In genomic region chr6:75491302-75491701, GRCh38 we compare ENCODE assay signal across 24 cellular contexts. TPM values are rescaled to one million over a fixed set of nuclear protein-coding genes. Genes with fewer than 3 reads are reported as not detected.
DNase-seq lines count a peak whose midpoint lies in the region; ATAC-seq and TF ChIP-seq lines count a peak whose summit lies in the region.
"Had no signal": no experiment of that assay in that cellular context is flagged by ENCODE, and none has a peak within 500 bp of the region (broad histone marks: within the 10 kb centered on the region; RNA-seq: fewer than 3 reads in every experiment).

No MANE protein-coding gene starts in this region.

- no peaks in the 10 kb centered on the region for H3K36me3 Mint-ChIP-seq in chondrocyte (ENCODE audit: low read depth)
- no peaks in the 10 kb centered on the region for H3K36me3 Mint-ChIP-seq in nephron progenitor cell (ENCODE audit: low read depth)
- peaks cover 3% of the 10 kb centered on the region for H3K36me3 Mint-ChIP-seq in stimulated activated effector memory CD8-positive, alpha-beta T cell treated with anti-CD3 and anti-CD28 coated beads, Interleukin-12 subunit alpha, Interleukin-12 subunit beta, amount 100 ng/mL, for 72 hours
- H3K36me3 Mint-ChIP-seq: CD8-positive, alpha-beta T cell had no signal

- H3K27me3 Mint-ChIP-seq in chondrocyte (ENCODE audit: low read depth) (no peaks in the 10 kb centered on the region), nephron progenitor cell (ENCODE audit: low read depth, poor library complexity) (no peaks in the 10 kb centered on the region)

- DNase-seq in chondrocyte (ENCODE audit: low spot score): no peak
- no peak for DNase-seq in right atrium auricular region (ENCODE audit: low spot score)
- no peak for DNase-seq in nephron progenitor cell
- no peak for DNase-seq in upper lobe of right lung
- DNase-seq in stimulated activated effector memory CD8-positive, alpha-beta T cell treated with anti-CD3 and anti-CD28 coated beads, Interleukin-12 subunit alpha, Interleukin-12 subunit beta, amount 100 ng/mL, for 72 hours (ENCODE audit: low spot score in 2 of 2): no peak
- no peak for DNase-seq in SW 1271 (lab: John Stamatoyannopoulos, UW)
- DNase-seq: activated CD4-positive, alpha-beta T cell treated with anti-CD3 and anti-CD28 coated beads, Interleukin-2, amount 50 U/mL, for 48 hours; activated naive CD4-positive, alpha-beta T cell treated with anti-CD3 and anti-CD28 coated beads, Interleukin-2, amount 50 U/mL, for 16 hours; activated T-cell treated with anti-CD3 and anti-CD28 coated beads, Interleukin-2, amount 50 U/mL, for 4 hours; CD8-positive, alpha-beta T cell; DMS53; H7; left colon; naive thymus-derived CD4-positive, alpha-beta T cell; NCI-H1417 treated with DMSO at 0.1 percent for 48 hours; NCI-H2171; NCI-H69; pancreas; stimulated activated CD4-positive, alpha-beta T cell treated with anti-CD3 and anti-CD28 coated beads, Interleukin-4, amount 100 ng/mL, for 1 hour had no signal

- H3K9me3 ChIP-seq in right atrium auricular region (no peaks in the 10 kb centered on the region), upper lobe of right lung (no peaks in the 10 kb centered on the region)
- H3K9me3 ChIP-seq: pancreas had no signal

- intact Hi-C loops in upper lobe of right lung (cut with DNase I): no loop called here

- H3K27ac Mint-ChIP-seq in chondrocyte (ENCODE audit: unreplicated experiment) (peak overlapping the region; percentile 1), nephron progenitor cell (peak overlapping the region; percentile 6)
- no peak overlapping the region for H3K27ac Mint-ChIP-seq in stimulated activated effector memory CD8-positive, alpha-beta T cell treated with anti-CD3 and anti-CD28 coated beads, Interleukin-12 subunit alpha, Interleukin-12 subunit beta, amount 100 ng/mL, for 72 hours
- H3K27ac Mint-ChIP-seq: CD8-positive, alpha-beta T cell; naive thymus-derived CD4-positive, alpha-beta T cell had no signal

- no peaks in the 10 kb centered on the region for H3K9me3 Mint-ChIP-seq in chondrocyte (ENCODE audit: low read depth)
- H3K9me3 Mint-ChIP-seq in nephron progenitor cell: no peaks in the 10 kb centered on the region
- no peaks in the 10 kb centered on the region for H3K9me3 Mint-ChIP-seq in stimulated activated effector memory CD8-positive, alpha-beta T cell treated with anti-CD3 and anti-CD28 coated beads, Interleukin-12 subunit alpha, Interleukin-12 subunit beta, amount 100 ng/mL, for 72 hours
- H3K9me3 Mint-ChIP-seq: activated T-cell treated with anti-CD3 and anti-CD28 coated beads, Interleukin-2, amount 50 U/mL, for 4 hours; CD8-positive, alpha-beta T cell; naive thymus-derived CD4-positive, alpha-beta T cell had no signal

- H3K27me3 ChIP-seq in right atrium auricular region: no peaks in the 10 kb centered on the region
- no peaks in the 10 kb centered on the region for H3K27me3 ChIP-seq in upper lobe of right lung
- H3K27me3 ChIP-seq: pancreas had no signal

- peaks cover 0 to 52% of the 10 kb centered on the region in 2 donors for H3K4me1 ChIP-seq in right atrium auricular region
- peaks cover 14% of the 10 kb centered on the region for H3K4me1 ChIP-seq in upper lobe of right lung

- peaks cover 71% of the 10 kb centered on the region for H3K4me1 Mint-ChIP-seq in chondrocyte (ENCODE audit: low read depth)
- peaks cover 25% of the 10 kb centered on the region for H3K4me1 Mint-ChIP-seq in nephron progenitor cell
- peaks cover 19% of the 10 kb centered on the region for H3K4me1 Mint-ChIP-seq in stimulated activated effector memory CD8-positive, alpha-beta T cell treated with anti-CD3 and anti-CD28 coated beads, Interleukin-12 subunit alpha, Interleukin-12 subunit beta, amount 100 ng/mL, for 72 hours

- no peak for ATAC-seq in upper lobe of right lung
- no peak for ATAC-seq in HG03175 (IDR thresholded peaks at IDR 0.05; ENCODE audit: unreplicated experiment)
- no peak for ATAC-seq in stimulated activated effector memory CD8-positive, alpha-beta T cell treated with anti-CD3 and anti-CD28 coated beads, Interleukin-12 subunit alpha, Interleukin-12 subunit beta, amount 100 ng/mL, for 72 hours
- ATAC-seq in HG03469 (IDR thresholded peaks at IDR 0.05; ENCODE audit: unreplicated experiment): no peak
- ATAC-seq: activated T-cell treated with anti-CD3 and anti-CD28 coated beads, Interleukin-2, amount 50 U/mL, for 4 hours; CD8-positive, alpha-beta T cell; HepG2; left colon; naive thymus-derived CD4-positive, alpha-beta T cell; pancreas had no signal

- peak overlapping the region; percentile 57 for H3K4me3 Mint-ChIP-seq in chondrocyte (ENCODE audit: unreplicated experiment)
- H3K4me3 Mint-ChIP-seq in nephron progenitor cell: no peak overlapping the region
- H3K4me3 Mint-ChIP-seq in stimulated activated effector memory CD8-positive, alpha-beta T cell treated with anti-CD3 and anti-CD28 coated beads, Interleukin-12 subunit alpha, Interleukin-12 subunit beta, amount 100 ng/mL, for 72 hours: no peak overlapping the region
- H3K4me3 Mint-ChIP-seq: activated T-cell treated with anti-CD3 and anti-CD28 coated beads, Interleukin-2, amount 50 U/mL, for 4 hours; CD8-positive, alpha-beta T cell; naive thymus-derived CD4-positive, alpha-beta T cell had no signal

- peak overlapping the region; percentile 94 to 96 for H3K27ac ChIP-seq in right atrium auricular region
- peak overlapping the region; percentile 67 for H3K27ac ChIP-seq in upper lobe of right lung
- H3K27ac ChIP-seq: pancreas, skin epidermis had no signal

- H3K36me3 ChIP-seq in right atrium auricular region: no peaks in the 10 kb centered on the region
- no peaks in the 10 kb centered on the region for H3K36me3 ChIP-seq in upper lobe of right lung
- H3K36me3 ChIP-seq: pancreas had no signal

- TF ChIP-seq CTCF in chondrocyte (IDR thresholded peaks at IDR 0.05) (no peak), right atrium auricular region (IDR thresholded peaks at IDR 0.05) (no peak), nephron progenitor cell (IDR thresholded peaks at IDR 0.05) (no peak), upper lobe of right lung (IDR thresholded peaks at IDR 0.05) (no peak)

- peak overlapping the region; percentile 54 to 72 for H3K4me3 ChIP-seq in right atrium auricular region
- H3K4me3 ChIP-seq in upper lobe of right lung: peak overlapping the region; percentile 53
- H3K4me3 ChIP-seq: pancreas, skin epidermis had no signal

RNA-seq across cellular contexts. Expression of gene FILIP1, which starts 2.3 kb away (rescaled TPM):
- 0.51 to 7.1 TPM (median 7.0 TPM) in 3 replicates for total RNA-seq in chondrocyte
- total RNA-seq in right atrium auricular region: 100 to 1,000 TPM in 1 of 2 donors, 10 to 100 TPM in 1; 78.2 to 117 TPM
- total RNA-seq in upper lobe of right lung: 21.6 TPM
- total RNA-seq: HepG2; T-helper 1 cell treated with Interleukin-12 subunit alpha and Interleukin-12 subunit beta and Interleukin-4 antibody, amounts not matched to agents 30 ng/mL and 1 ng/mL, for 36 hours had no signal
